In the genomic region with DNA sequence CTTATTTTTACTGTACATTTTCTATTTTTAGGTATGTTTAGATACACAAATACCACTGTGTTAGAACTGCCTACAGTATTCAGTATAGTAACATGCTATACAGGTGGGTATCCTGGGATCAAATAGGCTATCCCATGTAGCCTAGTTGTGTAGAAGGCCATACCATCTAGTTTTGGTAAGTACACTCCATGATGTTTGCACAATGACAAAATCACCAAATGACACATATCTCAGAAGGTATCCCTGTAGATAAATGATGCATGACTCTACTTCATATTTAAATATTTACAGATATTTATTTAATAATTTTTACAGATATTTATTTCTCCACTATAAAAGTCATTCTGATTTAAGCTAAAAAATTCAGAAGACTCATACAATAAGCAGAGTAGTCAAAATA, we compare ENCODE assay signal across 8 cellular contexts.
"Had no signal": no experiment of that assay in that cellular context is flagged by ENCODE, and none has a peak within 500 bp of the region (broad histone marks: within the 10 kb centered on the region; RNA-seq: fewer than 3 reads in every experiment).

No MANE protein-coding gene starts in this region.

- FAIRE-seq: HepG2, HTR-8/SVneo, K562 had no signal

- H3K4me3 ChIP-seq: K562 had no signal

- H3K4me2 ChIP-seq: KMS-11 had no signal

- H3K27ac ChIP-seq: HL-60, KMS-11 had no signal

- DNase-seq: IMR-90, KBM-7, KG1 had no signal

- H3K9ac ChIP-seq: KMS-11 had no signal

- ATAC-seq: HepG2, K562 had no signal
